Comparison of ENCODE assay signal across 9 cellular contexts in genomic region chr9:18810581-18810980, GRCh38.
"Had no signal": no experiment of that assay in that cellular context is flagged by ENCODE, and none has a peak within 500 bp of the region (broad histone marks: within the 10 kb centered on the region; RNA-seq: fewer than 3 reads in every experiment).

No MANE protein-coding gene starts in this region.

- H3K9ac ChIP-seq: GM23248 had no signal

- H3K36me3 ChIP-seq: HAP-1 had no signal

- ATAC-seq: GM23338, HCT116 had no signal

- H3K4me1 ChIP-seq: HAP-1 had no signal

- H3K9me3 ChIP-seq: HAP-1 had no signal

- H3K4me3 ChIP-seq: GM23248, GM23338, HAP-1 had no signal

- H3K9me3 Mint-ChIP-seq: GM23338 had no signal

- H3K27ac Mint-ChIP-seq: GM23338, H9, HFFc6 had no signal

- DNase-seq: GOT3, H7, H9, HCEC 1CT, HFFc6 had no signal

- H3K27ac ChIP-seq: GM23248 had no signal

- H3K4me3 Mint-ChIP-seq: GM23338, H9, HFFc6 had no signal
